Comparison of ENCODE assay signal across 24 cellular contexts in the genomic region with DNA sequence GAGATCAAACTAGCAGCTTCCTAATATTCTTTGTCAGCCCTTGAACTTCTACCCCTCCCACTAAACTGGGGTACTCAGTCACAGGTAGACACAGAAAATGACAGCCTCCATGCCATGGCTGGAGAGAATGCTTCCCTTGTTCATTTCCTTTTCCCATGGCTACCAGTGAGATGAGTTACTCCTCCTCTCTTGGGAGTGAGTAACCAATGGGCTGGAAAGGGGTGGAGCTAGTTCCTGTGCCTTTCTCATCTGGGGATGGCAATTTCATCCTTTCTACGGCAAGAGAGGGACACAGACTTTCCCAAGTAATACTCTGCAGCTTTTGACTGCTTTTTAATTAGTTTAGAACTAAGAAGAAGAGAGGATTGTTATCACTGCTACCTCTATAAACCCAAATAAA.
DNase-seq lines count a peak whose midpoint lies in the region; ATAC-seq, FAIRE-seq and TF ChIP-seq lines count a peak whose summit lies in the region.
"Had no signal": no experiment of that assay in that cellular context is flagged by ENCODE, and none has a peak within 500 bp of the region (broad histone marks: within the 10 kb centered on the region; RNA-seq: fewer than 3 reads in every experiment).

No MANE protein-coding gene starts in this region.

- TF ChIP-seq EP300 in H1 (IDR thresholded peaks at IDR 0.05; ENCODE audit: borderline replicate concordance in 1 of 2, low read depth in 2 of 2, low read length in 2 of 2) = no peak

- H3K14ac ChIP-seq in H1 (ENCODE audit: insufficient read length) = no peak overlapping the region

- no peak overlapping the region for H4K5ac ChIP-seq in H1 (ENCODE audit: insufficient read length, low read depth, low read length)

- H2BK20ac ChIP-seq in H1 (ENCODE audit: low read length) = no peak overlapping the region

- H3K27ac ChIP-seq in H1 (ENCODE audit: low read depth, low read length) = no peak overlapping the region
- H3K27ac ChIP-seq: HL-60, right lobe of liver, tibial nerve had no signal

- H3K4ac ChIP-seq in H1 (replicated peaks; ENCODE audit: insufficient read length, low read depth, low read length) = no peak overlapping the region

- no peaks in the 10 kb centered on the region for H4K20me1 ChIP-seq in H1 (replicated peaks in 1 of 2; ENCODE audit: control insufficient read depth in 1 of 2, insufficient read depth in 2 of 2, low read length in 2 of 2)

- no peaks in the 10 kb centered on the region for H3K79me2 ChIP-seq in H1 (ENCODE audit: control insufficient read depth in 1 of 2, insufficient read depth in 2 of 2, low read length in 2 of 2)

- no peak overlapping the region for H2BK5ac ChIP-seq in H1 (ENCODE audit: low read depth, low read length)

- no peaks in the 10 kb centered on the region; a peak in 2 of 7 replicates for H3K4me1 ChIP-seq in H1 (replicated peaks in 1 of 4; ENCODE audit: control insufficient read depth in 3 of 4, insufficient read depth in 4 of 4, low read length in 3 of 4)
- H3K4me1 ChIP-seq: right lobe of liver, tibial nerve had no signal

- no peak for TF ChIP-seq CTCF in H1 (IDR thresholded peaks at IDR 0.05; ENCODE audit: control extremely low read depth in 1 of 3, insufficient read depth in 1 of 3, low read depth in 1 of 3, low read length in 3 of 3)
- no peak for TF ChIP-seq CTCF in nephron progenitor cell (IDR thresholded peaks at IDR 0.05)

- H3K27me3 Mint-ChIP-seq in nephron progenitor cell (ENCODE audit: low read depth, poor library complexity) = no peaks in the 10 kb centered on the region
- H3K27me3 Mint-ChIP-seq: activated naive CD4-positive, alpha-beta T cell treated with anti-CD3 and anti-CD28 coated beads, Interleukin-2, amount 10 ng/mL, durations not matched to agents 7 days and 5 days; CD4-positive, CD25-positive, alpha-beta regulatory T cell; T-cell had no signal

- no peak overlapping the region for H3K27ac Mint-ChIP-seq in nephron progenitor cell
- H3K27ac Mint-ChIP-seq: activated naive CD4-positive, alpha-beta T cell treated with anti-CD3 and anti-CD28 coated beads, Interleukin-2, amount 10 ng/mL, durations not matched to agents 7 days and 5 days; CD4-positive, CD25-positive, alpha-beta regulatory T cell; T-cell had no signal

- no peaks in the 10 kb centered on the region for H3K36me3 ChIP-seq in H1 (ENCODE audit: control insufficient read depth in 2 of 4, insufficient read depth in 4 of 4, low read length in 3 of 4)
- H3K36me3 ChIP-seq: right lobe of liver, tibial nerve had no signal

- H3K4me3 Mint-ChIP-seq in nephron progenitor cell = no peak overlapping the region
- H3K4me3 Mint-ChIP-seq: activated naive CD4-positive, alpha-beta T cell treated with anti-CD3 and anti-CD28 coated beads, Interleukin-2, amount 10 ng/mL, durations not matched to agents 7 days and 5 days; CD4-positive, CD25-positive, alpha-beta regulatory T cell; T-cell had no signal

- no peak overlapping the region for H2BK15ac ChIP-seq in H1 (ENCODE audit: low read length)

- no peak overlapping the region for H2BK120ac ChIP-seq in H1 (replicated peaks; ENCODE audit: low read depth, low read length)

- H3K56ac ChIP-seq in H1 (replicated peaks; ENCODE audit: insufficient read length, low read depth, low read length) = no peak overlapping the region

- no peaks in the 10 kb centered on the region for H3K23me2 ChIP-seq in H1 (ENCODE audit: low read depth, low read length)

- no peaks in the 10 kb centered on the region for H3K9me3 ChIP-seq in H1 (ENCODE audit: insufficient read depth in 2 of 2, low read depth in 1 of 2, low read length in 1 of 2)
- H3K9me3 ChIP-seq: right lobe of liver, tibial nerve had no signal

- H4K91ac ChIP-seq in H1 (replicated peaks; ENCODE audit: insufficient read length, low read length) = no peak overlapping the region

- TF ChIP-seq RAD21 in H1 (IDR thresholded peaks at IDR 0.05 in 1 of 2, conservative IDR thresholded peaks at IDR 0.05 in 1 of 2; ENCODE audit: low read depth in 2 of 2, low read length in 2 of 2) = no peak

- no peak for ATAC-seq in GM18873 (IDR thresholded peaks at IDR 0.05; ENCODE audit: low FRiP score, unreplicated experiment)
- ATAC-seq: HCT116; left colon; right lobe of liver; stimulated activated naive CD8-positive, alpha-beta T cell treated with anti-CD3 and anti-CD28 coated beads, Interleukin-15, Interleukin-2, amounts not matched to agents 100 U/mL and 50 U/mL, for 24 hours; T-cell had no signal

- H3K23ac ChIP-seq in H1 (ENCODE audit: insufficient read length) = no peak overlapping the region

- no peak overlapping the region for H3K18ac ChIP-seq in H1 (ENCODE audit: extremely low read depth, low read length)

- H3K4me2 ChIP-seq in H1 (ENCODE audit: insufficient read depth in 1 of 2, low read depth in 2 of 2, low read length in 2 of 2) = no peak overlapping the region

- TF ChIP-seq POLR2A in H1 (IDR thresholded peaks at IDR 0.05; ENCODE audit: control extremely low read depth in 1 of 2, low read depth in 2 of 2, low read length in 2 of 2) = no peak

- no peaks in the 10 kb centered on the region for H3K27me3 ChIP-seq in H1 (replicated peaks in 1 of 4; ENCODE audit: control insufficient read depth in 3 of 4, extremely low read depth in 1 of 4, insufficient read depth in 3 of 4, low read length in 3 of 4)
- H3K27me3 ChIP-seq: right lobe of liver, tibial nerve had no signal

- no peaks in the 10 kb centered on the region for H3K79me1 ChIP-seq in H1 (ENCODE audit: low read depth, low read length)

- H3K4me3 ChIP-seq in H1 (ENCODE audit: extremely low read depth in 1 of 4, insufficient read depth in 2 of 4, low read depth in 3 of 4, low read length in 4 of 4) = no peak overlapping the region
- H3K4me3 ChIP-seq: right lobe of liver, tibial nerve had no signal

- no peak overlapping the region for H2BK12ac ChIP-seq in H1 (ENCODE audit: low read depth, low read length)

- WGBS in H1 (ENCODE audit: extremely low coverage in 1 of 2, insufficient coverage in 1 of 2, insufficient read length in 1 of 2, insufficient replicate concordance in 2 of 2, low coverage in 1 of 2, low lambda C conversion rate in 2 of 2, missing lambda C conversion rate in 1 of 2), 2 experiments = 100% methylated on average over 1 of the region's 1 CpG; no CpG with 5 or more reads in 1 of the 2 experiments

- no peak overlapping the region for H2AK5ac ChIP-seq in H1 (ENCODE audit: low read depth, low read length)

- DNase-seq in NCI-H526 (lab: John Stamatoyannopoulos, UW) (peak; percentile 3 to 15), NCI-H526 treated with DMSO at 0.1 percent for 48 hours (lab: John Stamatoyannopoulos, UW) (no peak), LHCN-M2 (ENCODE audit: low read depth) (peak; percentile 14), H1 (ENCODE audit: low read depth in 1 of 2, low spot score in 2 of 2) (no peak), nephron progenitor cell (peak; percentile 18), NCI-H2171 treated with DMSO at 0.1 percent for 48 hours (lab: John Stamatoyannopoulos, UW) (no peak)
- no peak for DNase-seq in NK-92 treated with Interleukin-12 subunit alpha and Interleukin-12 subunit beta, amount 100 ng/mL, for 24 hours (lab: John Stamatoyannopoulos, UW)
- DNase-seq: activated CD4-positive, alpha-beta T cell treated with anti-CD3 and anti-CD28 coated beads, Interleukin-2, amount 50 U/mL, for 1 hour; activated naive CD4-positive, alpha-beta T cell treated with anti-CD3 and anti-CD28 coated beads, Interleukin-2, amount 10 ng/mL, durations not matched to agents 7 days and 5 days; activated T-cell treated with anti-CD3 and anti-CD28 coated beads for 4 hours; CD4-positive, CD25-positive, alpha-beta regulatory T cell; DMS79 treated with DMSO at 0.1 percent for 48 hours; hypothalamus; left colon; NCI-H2029 treated with DMSO at 0.1 percent for 48 hours; NCI-H524; right lobe of liver; stimulated activated naive CD8-positive, alpha-beta T cell treated with anti-CD3 and anti-CD28 coated beads, Interleukin-15, Interleukin-2, amounts not matched to agents 100 U/mL and 50 U/mL, for 24 hours; T-cell had no signal

- no peaks in the 10 kb centered on the region for H3K9me3 Mint-ChIP-seq in nephron progenitor cell

- no peaks in the 10 kb centered on the region for H3K36me3 Mint-ChIP-seq in nephron progenitor cell (ENCODE audit: low read depth)
- H3K36me3 Mint-ChIP-seq: activated naive CD4-positive, alpha-beta T cell treated with anti-CD3 and anti-CD28 coated beads, Interleukin-2, amount 10 ng/mL, durations not matched to agents 7 days and 5 days; CD4-positive, CD25-positive, alpha-beta regulatory T cell; T-cell had no signal

- peak overlapping the region; percentile 76; the same call in 1 of the 2 replicates for H2AFZ ChIP-seq in H1 (ENCODE audit: low read length)

- CTCF ChIA-PET in H1 (lab: Charles Lee; ENCODE audit: partially characterized antibody) = interaction anchor here (1.1 to 4.8 kb wide), 4 partner anchors 15 to 322 kb away, joined by 3 to 34 read pairs (median 4); no protein-coding TSS in a partner anchor

- POLR2A ChIA-PET in H1 (lab: Charles Lee; ENCODE audit: partially characterized antibody) = no interaction called here

- no peak overlapping the region for H3K9ac ChIP-seq in H1 (replicated peaks in 1 of 4; ENCODE audit: extremely low read depth in 1 of 4, low read depth in 3 of 4, low read length in 3 of 4)

- peak; percentile 39 for FAIRE-seq in H1 (lab: Jason Lieb, UNC)
- FAIRE-seq: colon had no signal

- H4K8ac ChIP-seq in H1 (ENCODE audit: extremely low read depth, insufficient read depth, low read length) = no peak overlapping the region

- peaks cover 11% of the 10 kb centered on the region for H3K4me1 Mint-ChIP-seq in nephron progenitor cell
- H3K4me1 Mint-ChIP-seq: activated naive CD4-positive, alpha-beta T cell treated with anti-CD3 and anti-CD28 coated beads, Interleukin-2, amount 10 ng/mL, durations not matched to agents 7 days and 5 days; CD4-positive, CD25-positive, alpha-beta regulatory T cell; T-cell had no signal

TF ChIP-seq in H1, 55 proteins besides CTCF, POLR2A, EP300 and RAD21:
- TF ChIP-seq YY1 (IDR thresholded peaks at IDR 0.05; ENCODE audit: low read depth, low read length) = no peak
- no peak for TF ChIP-seq CHD2 (IDR thresholded peaks at IDR 0.05; ENCODE audit: low read length)
- TF ChIP-seq CHD1 (IDR thresholded peaks at IDR 0.05; ENCODE audit: low read depth, low read length) = no peak
- no peak for TF ChIP-seq RBBP5 (IDR thresholded peaks at IDR 0.05; ENCODE audit: borderline replicate concordance, low read depth, low read length)
- TF ChIP-seq SAP30 (IDR thresholded peaks at IDR 0.05; ENCODE audit: insufficient read depth, insufficient replicate concordance, low read length) = no peak
- no peak for TF ChIP-seq KDM1A (IDR thresholded peaks at IDR 0.05; ENCODE audit: borderline replicate concordance, low read length)
- TF ChIP-seq, protein P1, sequence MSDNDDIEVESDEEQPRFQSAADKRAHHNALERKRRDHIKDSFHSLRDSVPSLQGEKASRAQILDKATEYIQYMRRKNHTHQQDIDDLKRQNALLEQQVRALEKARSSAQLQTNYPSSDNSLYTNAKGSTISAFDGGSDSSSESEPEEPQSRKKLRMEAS (IDR thresholded peaks at IDR 0.05) = no peak

Comparison
In these comparisons a context has a peak if more than half of its experiments do, and no peak if none do; other contexts are left out.
1. DNase-seq: peak in NCI-H526 (2 of 2), LHCN-M2 (single experiment) and nephron progenitor cell (single experiment); none in NCI-H526 treated with DMSO at 0.1 percent for 48 hours (single experiment), H1 (0 of 2), NK-92 treated with Interleukin-12 subunit alpha and Interleukin-12 subunit beta, amount 100 ng/mL, for 24 hours (single experiment) and NCI-H2171 treated with DMSO at 0.1 percent for 48 hours (single experiment).